8 cellular contexts compared by ENCODE assay signal in the genomic region with DNA sequence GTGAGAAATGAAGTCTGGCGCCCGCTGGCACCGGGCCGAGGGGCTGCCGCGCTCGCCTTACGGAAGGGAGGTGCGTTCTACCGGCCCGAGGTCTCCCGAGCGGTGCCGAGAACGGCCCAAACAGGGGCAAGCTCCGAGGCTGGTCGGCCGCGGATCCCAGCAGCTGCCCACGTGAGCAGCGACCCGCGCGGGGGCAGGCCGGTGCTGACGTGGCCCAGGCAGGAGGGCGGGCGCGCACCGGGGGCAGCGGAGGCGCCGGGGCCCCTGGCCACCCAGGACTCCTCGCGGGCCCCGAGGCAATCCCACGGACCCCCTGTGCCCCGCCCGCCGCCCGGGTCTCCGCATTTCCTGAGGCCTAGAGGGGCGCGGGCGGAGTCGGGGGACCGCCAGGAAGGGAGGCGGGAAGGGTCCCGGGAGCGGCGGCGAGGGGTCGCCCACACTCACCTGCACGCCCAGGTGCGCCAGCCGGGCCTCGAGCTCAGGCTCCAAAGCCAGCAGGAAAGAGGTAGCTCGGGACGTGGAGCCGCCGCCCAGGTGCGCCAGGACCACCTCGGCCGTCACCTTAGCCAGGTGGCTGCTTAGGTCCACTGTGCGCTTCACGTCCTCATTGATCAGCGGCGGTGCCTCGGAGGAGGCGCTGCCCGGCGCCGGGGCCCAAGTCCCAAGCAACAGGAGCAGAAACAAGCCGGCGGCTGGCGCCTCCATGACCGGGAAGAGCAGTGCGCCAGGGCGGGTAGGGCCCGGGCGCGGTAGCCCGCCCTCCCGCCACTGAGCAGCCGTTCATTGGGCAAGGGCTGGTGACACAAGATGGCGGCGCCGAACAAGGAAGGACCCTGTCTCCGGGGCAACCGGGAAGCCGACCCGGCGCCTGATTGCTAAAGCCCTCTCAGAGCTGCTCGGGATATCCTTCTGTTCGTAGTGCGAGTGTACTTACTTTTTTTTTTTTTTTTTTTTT. TPM values are rescaled to one million over a fixed set of nuclear protein-coding genes. Genes with fewer than 3 reads are reported as not detected.
DNase-seq lines count a peak whose midpoint lies in the region; ATAC-seq and TF ChIP-seq lines count a peak whose summit lies in the region.

A gene (minus strand): TSS at position 723 of the 955 bp plus-strand sequence. CDS start 18 bp downstream, at position 705.

- H3K4me1 Mint-ChIP-seq in activated CD4-positive, alpha-beta T cell treated with anti-CD3 and anti-CD28 coated beads, Interleukin-2, amount 10 ng/mL, durations not matched to agents 24 days and 14 days: peaks cover 32% of the 10 kb centered on the region

- H3K27ac ChIP-seq in coronary artery (peak within 1 kb of the TSS; percentile 98 to 99), layer of hippocampus (ENCODE audit: low read depth, low read length) (peak within 1 kb of the TSS; percentile 83)

- no peaks in the 10 kb centered on the region for H3K9me3 Mint-ChIP-seq in activated CD4-positive, alpha-beta T cell treated with anti-CD3 and anti-CD28 coated beads, Interleukin-2, amount 10 ng/mL, durations not matched to agents 24 days and 14 days

- peak; percentile 93 for ATAC-seq in GM19351 (IDR thresholded peaks at IDR 0.05; ENCODE audit: unreplicated experiment)
- ATAC-seq in HG03520 (IDR thresholded peaks at IDR 0.05; ENCODE audit: unreplicated experiment): peak; percentile 90

- peak within 1 kb of the TSS; percentile 88 for H3K4me3 Mint-ChIP-seq in activated CD4-positive, alpha-beta T cell treated with anti-CD3 and anti-CD28 coated beads, Interleukin-2, amount 10 ng/mL, durations not matched to agents 24 days and 14 days

- DNase-seq in C1 segment of cervical spinal cord (lab: John Stamatoyannopoulos, UW) (peak; percentile 38 to 91 (median 83)), NCI-H526 treated with DMSO at 0.1 percent for 48 hours (lab: John Stamatoyannopoulos, UW) (peak; percentile 91), coronary artery (ENCODE audit: low spot score) (peak; percentile 98)
- peak; percentile 98 for DNase-seq in activated CD4-positive, alpha-beta T cell treated with anti-CD3 and anti-CD28 coated beads, Interleukin-2, amount 10 ng/mL, durations not matched to agents 24 days and 14 days
- peak; percentile 85 to 92 (median 91) for DNase-seq in stimulated activated CD4-positive, alpha-beta T cell treated with anti-CD3 and anti-CD28 coated beads, Interleukin-1b, Interleukin-23, amount 100 ng/mL, for 24 hours (ENCODE audit: low read depth in 4 of 4, low spot score in 1 of 4)

- H3K27ac Mint-ChIP-seq in activated CD4-positive, alpha-beta T cell treated with anti-CD3 and anti-CD28 coated beads, Interleukin-2, amount 10 ng/mL, durations not matched to agents 24 days and 14 days: peak within 1 kb of the TSS; percentile 92

- H3K36me3 Mint-ChIP-seq in activated CD4-positive, alpha-beta T cell treated with anti-CD3 and anti-CD28 coated beads, Interleukin-2, amount 10 ng/mL, durations not matched to agents 24 days and 14 days (ENCODE audit: low read depth): peaks cover 9% of the 10 kb centered on the region

- intact Hi-C loops in activated CD4-positive, alpha-beta T cell treated with anti-CD3 and anti-CD28 coated beads, Interleukin-2, amount 10 ng/mL, durations not matched to agents 24 days and 14 days (cut with micrococcal nuclease): loop anchor here (1.0 kb wide), 7 partner anchors 30 to 790 kb away; a partner anchor contains a TSS

- no peaks in the 10 kb centered on the region for H3K27me3 ChIP-seq in layer of hippocampus (ENCODE audit: control insufficient read depth, insufficient read depth, low read length)

- TF ChIP-seq CTCF in coronary artery (IDR thresholded peaks at IDR 0.05): no peak

- H3K4me3 ChIP-seq in coronary artery: peak within 1 kb of the TSS; percentile 99

- no peaks in the 10 kb centered on the region for H3K27me3 Mint-ChIP-seq in activated CD4-positive, alpha-beta T cell treated with anti-CD3 and anti-CD28 coated beads, Interleukin-2, amount 10 ng/mL, durations not matched to agents 24 days and 14 days

RNA-seq across cellular contexts. Expression of the gene that starts here (rescaled TPM):
- total RNA-seq in activated CD4-positive, alpha-beta T cell treated with anti-CD3 and anti-CD28 coated beads, Interleukin-2, amount 10 ng/mL, durations not matched to agents 24 days and 14 days: 192 and 194 TPM in 2 replicates

Comparison
In these comparisons a context has a peak if more than half of its experiments do, and no peak if none do; other contexts are left out.
1. Peak in every context shown above with its lines: DNase-seq, ATAC-seq, H3K4me3 ChIP-seq and H3K27ac ChIP-seq.